12 cellular contexts compared by ENCODE assay signal in the genomic region with DNA sequence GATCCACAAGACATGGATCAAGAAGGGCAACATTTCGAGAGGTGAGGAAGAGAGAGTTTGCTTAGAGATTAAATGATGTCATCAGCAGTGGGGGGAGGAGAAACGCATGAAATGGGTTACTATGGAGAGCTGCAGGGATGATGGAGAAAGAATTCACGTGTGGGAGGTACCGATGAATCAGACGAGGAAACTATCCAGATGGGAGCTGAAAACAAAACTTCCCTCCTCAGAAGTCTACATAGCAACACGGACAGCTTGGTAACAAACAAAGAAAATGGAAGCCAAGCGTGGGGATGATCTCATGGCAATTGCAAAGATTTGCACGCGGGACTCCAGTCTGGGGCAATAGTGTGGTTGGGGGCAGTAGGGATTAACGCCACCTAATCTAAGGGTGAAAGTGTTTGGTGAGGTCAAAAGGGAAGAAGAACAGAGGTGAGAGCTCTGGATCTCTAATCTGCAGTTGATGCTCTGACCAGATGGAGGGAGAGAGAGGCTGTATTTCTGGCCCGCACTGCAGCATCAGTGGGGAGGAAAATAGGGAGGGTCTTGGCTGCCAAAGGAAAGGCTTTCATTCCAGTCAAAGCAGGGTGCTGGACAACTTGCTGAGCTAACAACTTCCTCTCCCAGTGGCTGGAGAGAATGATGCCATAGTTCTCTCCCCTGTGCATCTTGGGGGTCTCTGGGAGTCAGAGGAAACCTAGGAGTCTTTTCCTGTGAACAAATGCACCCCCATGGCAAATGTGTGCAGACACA. TPM values are rescaled to one million over a fixed set of nuclear protein-coding genes. Genes with fewer than 3 reads are reported as not detected.
DNase-seq lines count a peak whose midpoint lies in the region; ATAC-seq and TF ChIP-seq lines count a peak whose summit lies in the region.
"Had no signal": no experiment of that assay in that cellular context is flagged by ENCODE, and none has a peak within 500 bp of the region (broad histone marks: within the 10 kb centered on the region; RNA-seq: fewer than 3 reads in every experiment).

No MANE protein-coding gene starts in this region.

- in situ Hi-C loops in mammary epithelial cell (cut with MboI; ENCODE audit: low sequenced_read_pairs in 2 of 2) (no loop called here), transverse colon (cut with MboI; ENCODE audit: low pct_ligation_motif_present in 1 of 4, low pct_unique_long_range_greater_than_20kb in 1 of 4, low sequenced_read_pairs in 3 of 4) (no loop called here)

- CTCF ChIA-PET in mammary epithelial cell (lab: Charles Lee; ENCODE audit: low non-redundant PET) = interaction anchor here (0.6 kb wide), 1 partner anchor 646 kb away, joined by 3 read pairs; a partner anchor contains a TSS

- no peaks in the 10 kb centered on the region for H3K9me3 ChIP-seq in mammary epithelial cell (replicated peaks; ENCODE audit: insufficient read depth, low read length)
- no peaks in the 10 kb centered on the region for H3K9me3 ChIP-seq in transverse colon

- TF ChIP-seq EP300 in transverse colon (IDR thresholded peaks at IDR 0.05; ENCODE audit: low read depth) = no peak

- no peaks in the 10 kb centered on the region for H4K20me1 ChIP-seq in mammary epithelial cell (ENCODE audit: insufficient read depth, low read length)

- WGBS in mammary epithelial cell (ENCODE audit: low coverage, missing lambda C conversion rate) = 31% methylated on average over 11 of the region's 11 CpGs
- WGBS in transverse colon (ENCODE audit: low coverage in 1 of 2), 2 donors = 62 to 80% methylated on average over 1 to 11 of the region's 11 CpGs

- H3K27ac ChIP-seq in mammary epithelial cell (ENCODE audit: insufficient read depth, low read depth, low read length) (peak overlapping the region; percentile 74), transverse colon (peak overlapping the region; percentile 34 to 50 (median 44))
- H3K27ac ChIP-seq: KMS-11 had no signal

- H3K4me1 ChIP-seq in mammary epithelial cell (ENCODE audit: insufficient read depth, low read length) = peaks cover 53% of the 10 kb centered on the region
- peaks cover 7 to 23% (median 9%) of the 10 kb centered on the region in 4 donors for H3K4me1 ChIP-seq in transverse colon

- no peaks in the 10 kb centered on the region for H3K27me3 ChIP-seq in mammary epithelial cell (ENCODE audit: insufficient read depth, low read length)
- no peaks in the 10 kb centered on the region for H3K27me3 ChIP-seq in transverse colon

- H2AFZ ChIP-seq in mammary epithelial cell (ENCODE audit: low read depth, low read length) = peak overlapping the region; percentile 33

- no peak for TF ChIP-seq POLR2A in transverse colon (IDR thresholded peaks at IDR 0.05)

- H3K36me3 ChIP-seq in mammary epithelial cell (ENCODE audit: insufficient read depth, low read length) (no peaks in the 10 kb centered on the region), transverse colon (no peaks in the 10 kb centered on the region)

- peak overlapping the region; percentile 27 for H3K4me2 ChIP-seq in mammary epithelial cell (ENCODE audit: insufficient read depth, low read depth, low read length)
- H3K4me2 ChIP-seq: KMS-11 had no signal

- no peak for ATAC-seq in GM21717 (IDR thresholded peaks at IDR 0.05; ENCODE audit: unreplicated experiment)
- ATAC-seq in GM21825 (IDR thresholded peaks at IDR 0.05; ENCODE audit: unreplicated experiment) = no peak
- ATAC-seq: Panc1 had no signal

- no peaks in the 10 kb centered on the region for H3K79me2 ChIP-seq in mammary epithelial cell (ENCODE audit: insufficient read depth, low read length)

- BruUV-seq in mammary epithelial cell (replicated peaks; lab: Mats Ljungman, UMichigan) = no TSS peak

- intact Hi-C loops in mammary epithelial cell (cut with micrococcal nuclease) = loop anchor here (10.0 kb wide), 1 partner anchor 228 kb away; a partner anchor contains a TSS
- intact Hi-C loops in transverse colon (cut with DNase I; ENCODE audit: low total_unique reads) = no loop called here

- dilution Hi-C loops in mammary epithelial cell (cut with HindIII; ENCODE audit: low sequenced_read_pairs) = no loop called here

- no peak overlapping the region for H3K4me3 ChIP-seq in mammary epithelial cell (replicated peaks in 1 of 3; ENCODE audit: insufficient read depth in 1 of 3, low read depth in 2 of 3, low read length in 3 of 3)
- no peak overlapping the region for H3K4me3 ChIP-seq in transverse colon

- DNase-seq in HS-5 (ENCODE audit: low read depth) = peak; percentile 84
- peak; percentile 88 for DNase-seq in mammary epithelial cell
- DNase-seq in kidney tubule cell (ENCODE audit: low spot score) = peak; percentile 92
- DNase-seq in transverse colon = no peak
- no peak for DNase-seq in NOMO-1 (lab: John Stamatoyannopoulos, UW; ENCODE audit: unreplicated experiment in 2 of 2)
- DNase-seq in activated T-cell treated with anti-CD3 and anti-CD28 coated beads, Interleukin-2, amount 50 U/mL, for 48 hours = no peak
- DNase-seq: activated CD4-positive, alpha-beta T cell treated with anti-CD3 and anti-CD28 coated beads, Interleukin-2, amount 10 ng/mL, durations not matched to agents 24 days and 14 days; effector CD4-positive, alpha-beta T cell had no signal

- peak overlapping the region; percentile 30 for H3K9ac ChIP-seq in mammary epithelial cell (ENCODE audit: insufficient read depth, low read length)
- H3K9ac ChIP-seq: KMS-11 had no signal

- TF ChIP-seq CTCF in mammary epithelial cell (conservative IDR thresholded peaks at IDR 0.05 in 1 of 2, IDR thresholded peaks at IDR 0.05 in 1 of 2; ENCODE audit: extremely low read depth in 1 of 2, insufficient read depth in 1 of 2, low read depth in 1 of 2, low read length in 2 of 2) = no peak
- TF ChIP-seq CTCF in transverse colon (IDR thresholded peaks at IDR 0.05) = no peak

RNA-seq across cellular contexts. Expression of a gene that starts 43.4 kb away (rescaled TPM):
- total RNA-seq in mammary epithelial cell = 1 to 10 TPM; 2.7 to 6.5 TPM
- 1.8 TPM for polyA plus RNA-seq in mammary epithelial cell
- 0.47 TPM for polyA minus RNA-seq in mammary epithelial cell
- total RNA-seq in transverse colon = 1 to 10 TPM in 1 of 4 donors, under 1 TPM in 2, not detected in 1; 0.64 to 1.5 (median 0.68) TPM

Comparison
In these comparisons a context has a peak if more than half of its experiments do, and no peak if none do; other contexts are left out.
1. DNase-seq: peak in HS-5 (single experiment), mammary epithelial cell (single experiment) and kidney tubule cell (single experiment); none in transverse colon (single experiment), NOMO-1 (0 of 2) and activated T-cell treated with anti-CD3 and anti-CD28 coated beads, Interleukin-2, amount 50 U/mL, for 48 hours (0 of 2).